ENCODE assay signal across 36 cellular contexts in genomic region chr12:151579-151978, GRCh38.
"Had no signal": no experiment of that assay in that cellular context is flagged by ENCODE, and none has a peak within 500 bp of the region (broad histone marks: within the 10 kb centered on the region; RNA-seq: fewer than 3 reads in every experiment).

No MANE protein-coding gene starts in this region.

- H3K27me3 ChIP-seq: adrenal gland, body of pancreas, breast epithelium had no signal

- ATAC-seq: activated CD4-positive, alpha-beta T cell treated with anti-CD3 and anti-CD28 coated beads for 36 hours; activated CD4-positive, CD25-positive, alpha-beta regulatory T cell treated with anti-CD3 and anti-CD28 coated beads, Interleukin-2, amount 50 U/mL, for 24 hours; activated CD8-positive, alpha-beta memory T cell treated with anti-CD3 and anti-CD28 coated beads, Interleukin-2, amount 10 ng/mL, durations not matched to agents 7 days and 5 days; activated CD8-positive, alpha-beta T cell treated with anti-CD3 and anti-CD28 coated beads, Interleukin-2, amount 10 ng/mL, durations not matched to agents 7 days and 5 days; body of pancreas; T-cell had no signal

- H3K27ac Mint-ChIP-seq: activated CD4-positive, alpha-beta memory T cell treated with anti-CD3 and anti-CD28 coated beads, Interleukin-2, amount 10 ng/mL, durations not matched to agents 7 days and 5 days; activated CD4-positive, alpha-beta T cell treated with anti-CD3 and anti-CD28 coated beads for 36 hours; activated CD4-positive, alpha-beta T cell treated with anti-CD3 and anti-CD28 coated beads, Interleukin-2, amount 10 ng/mL, durations not matched to agents 7 days and 5 days; activated CD8-positive, alpha-beta memory T cell treated with anti-CD3 and anti-CD28 coated beads, Interleukin-2, amount 10 ng/mL, durations not matched to agents 7 days and 5 days; activated CD8-positive, alpha-beta T cell treated with anti-CD3 and anti-CD28 coated beads, Interleukin-2, amount 10 ng/mL, durations not matched to agents 7 days and 5 days; activated naive CD4-positive, alpha-beta T cell treated with anti-CD3 and anti-CD28 coated beads, Interleukin-2, amount 10 ng/mL, durations not matched to agents 7 days and 5 days; activated naive CD4-positive, alpha-beta T cell treated with anti-CD3 and anti-CD28 coated beads, Interleukin-2, amount 50 U/mL, for 24 hours; activated naive CD8-positive, alpha-beta T cell; activated naive CD8-positive, alpha-beta T cell treated with anti-CD3 and anti-CD28 coated beads, Interleukin-2, amount 10 ng/mL, durations not matched to agents 7 days and 5 days; activated T-cell treated with anti-CD3 and anti-CD28 coated beads, Interleukin-2, amount 50 U/mL, for 24 hours; activated T-helper 2 cell treated with anti-CD3 and anti-CD28 coated beads, Interferon-gamma antibody, Interleukin-2, Interleukin-4, amounts not matched to agents 10 μg/mL and 5 μg/mL and 100 μg/mL, durations not matched to agents 14 hours and 24 hours and 36 hours; T-cell; T-helper 2 cell treated with Interferon-gamma antibody and Interleukin-4, amounts not matched to agents 5 μg/mL and 100 μg/mL, for 36 hours had no signal

- H3K36me3 ChIP-seq: adrenal gland, brain microvascular endothelial cell, breast epithelium had no signal

- H3K9me3 Mint-ChIP-seq: activated CD4-positive, alpha-beta memory T cell treated with anti-CD3 and anti-CD28 coated beads, Interleukin-2, amount 10 ng/mL, durations not matched to agents 7 days and 5 days; activated CD4-positive, alpha-beta T cell treated with anti-CD3 and anti-CD28 coated beads, Interleukin-2, amount 10 ng/mL, durations not matched to agents 7 days and 5 days; activated naive CD4-positive, alpha-beta T cell treated with anti-CD3 and anti-CD28 coated beads, Interleukin-2, amount 10 ng/mL, durations not matched to agents 7 days and 5 days; activated naive CD4-positive, alpha-beta T cell treated with anti-CD3 and anti-CD28 coated beads, Interleukin-2, amount 50 U/mL, for 24 hours; activated naive CD8-positive, alpha-beta T cell treated with anti-CD3 and anti-CD28 coated beads, Interleukin-2, amount 10 ng/mL, durations not matched to agents 7 days and 5 days; activated T-cell treated with anti-CD3 and anti-CD28 coated beads, Interleukin-2, amount 50 U/mL, for 24 hours; activated T-helper 2 cell treated with anti-CD3 and anti-CD28 coated beads, Interferon-gamma antibody, Interleukin-2, Interleukin-4, amounts not matched to agents 10 μg/mL and 5 μg/mL and 100 μg/mL, durations not matched to agents 14 hours and 24 hours and 36 hours; T-cell; T-helper 2 cell treated with Interferon-gamma antibody and Interleukin-4, amounts not matched to agents 5 μg/mL and 100 μg/mL, for 36 hours had no signal

- H3K4me3 Mint-ChIP-seq: activated CD4-positive, alpha-beta memory T cell treated with anti-CD3 and anti-CD28 coated beads, Interleukin-2, amount 10 ng/mL, durations not matched to agents 7 days and 5 days; activated CD4-positive, alpha-beta T cell treated with anti-CD3 and anti-CD28 coated beads for 36 hours; activated CD4-positive, alpha-beta T cell treated with anti-CD3 and anti-CD28 coated beads, Interleukin-2, amount 10 ng/mL, durations not matched to agents 7 days and 5 days; activated CD8-positive, alpha-beta memory T cell treated with anti-CD3 and anti-CD28 coated beads, Interleukin-2, amount 10 ng/mL, durations not matched to agents 7 days and 5 days; activated CD8-positive, alpha-beta T cell treated with anti-CD3 and anti-CD28 coated beads, Interleukin-2, amount 10 ng/mL, durations not matched to agents 7 days and 5 days; activated naive CD4-positive, alpha-beta T cell treated with anti-CD3 and anti-CD28 coated beads, Interleukin-2, amount 10 ng/mL, durations not matched to agents 7 days and 5 days; activated naive CD4-positive, alpha-beta T cell treated with anti-CD3 and anti-CD28 coated beads, Interleukin-2, amount 50 U/mL, for 24 hours; activated naive CD8-positive, alpha-beta T cell; activated naive CD8-positive, alpha-beta T cell treated with anti-CD3 and anti-CD28 coated beads, Interleukin-2, amount 10 ng/mL, durations not matched to agents 7 days and 5 days; activated T-cell treated with anti-CD3 and anti-CD28 coated beads, Interleukin-2, amount 50 U/mL, for 24 hours; T-cell; T-helper 2 cell treated with Interferon-gamma antibody and Interleukin-4, amounts not matched to agents 5 μg/mL and 100 μg/mL, for 36 hours had no signal

- H3K36me3 Mint-ChIP-seq: activated CD8-positive, alpha-beta memory T cell treated with anti-CD3 and anti-CD28 coated beads, Interleukin-2, amount 10 ng/mL, durations not matched to agents 7 days and 5 days; activated naive CD4-positive, alpha-beta T cell treated with anti-CD3 and anti-CD28 coated beads, Interleukin-2, amount 10 ng/mL, durations not matched to agents 7 days and 5 days; activated naive CD4-positive, alpha-beta T cell treated with anti-CD3 and anti-CD28 coated beads, Interleukin-2, amount 50 U/mL, for 24 hours; activated naive CD8-positive, alpha-beta T cell; activated naive CD8-positive, alpha-beta T cell treated with anti-CD3 and anti-CD28 coated beads, Interleukin-2, amount 10 ng/mL, durations not matched to agents 7 days and 5 days; T-cell had no signal

- H3K27ac ChIP-seq: adrenal gland, body of pancreas, brain microvascular endothelial cell, breast epithelium, VCaP had no signal

- DNase-seq: activated CD4-positive, alpha-beta memory T cell treated with anti-CD3 and anti-CD28 coated beads, Interleukin-2, amount 10 ng/mL, durations not matched to agents 7 days and 5 days; activated CD4-positive, alpha-beta T cell treated with anti-CD3 and anti-CD28 coated beads for 1 hour; activated CD4-positive, alpha-beta T cell treated with anti-CD3 and anti-CD28 coated beads for 36 hours; activated CD4-positive, alpha-beta T cell treated with anti-CD3 and anti-CD28 coated beads for 48 hours; activated CD4-positive, alpha-beta T cell treated with anti-CD3 and anti-CD28 coated beads, Interleukin-2, amount 10 ng/mL, durations not matched to agents 7 days and 5 days; activated CD4-positive, alpha-beta T cell treated with anti-CD3 and anti-CD28 coated beads, Interleukin-2, amount 50 U/mL, for 48 hours; activated CD4-positive, CD25-positive, alpha-beta regulatory T cell; activated CD8-positive, alpha-beta memory T cell treated with anti-CD3 and anti-CD28 coated beads for 24 hours; activated CD8-positive, alpha-beta memory T cell treated with anti-CD3 and anti-CD28 coated beads, Interleukin-2, amount 10 ng/mL, durations not matched to agents 7 days and 5 days; activated CD8-positive, alpha-beta memory T cell treated with anti-CD3 and anti-CD28 coated beads, Interleukin-2, amount 50 U/mL, for 48 hours; activated CD8-positive, alpha-beta T cell treated with anti-CD3 and anti-CD28 coated beads, Interleukin-2, amount 10 ng/mL, durations not matched to agents 7 days and 5 days; activated effector memory CD4-positive, alpha-beta T cell treated with Interleukin-2 at 50 U/mL for 16 hours; activated gamma-delta T cell; activated naive CD4-positive, alpha-beta T cell treated with anti-CD3 and anti-CD28 coated beads, Interleukin-2, amount 10 ng/mL, durations not matched to agents 7 days and 5 days; activated naive CD4-positive, alpha-beta T cell treated with Interleukin-2 at 50 U/mL for 16 hours; activated naive CD8-positive, alpha-beta T cell treated with anti-CD3 and anti-CD28 coated beads, Interleukin-2, amount 10 ng/mL, durations not matched to agents 7 days and 5 days; activated T-cell treated with anti-CD3 and anti-CD28 coated beads, Interleukin-2, amount 50 U/mL, for 24 hours; activated T-cell treated with anti-CD3 and anti-CD28 coated beads, Interleukin-2, amount 50 U/mL, for 48 hours; adrenal gland; amniotic stem cell; aorta; body of pancreas; brain microvascular endothelial cell; central memory CD4-positive, alpha-beta T cell; T-cell; T-helper 2 cell; T-helper 9 cell had no signal

- H3K9me3 ChIP-seq: adrenal gland, body of pancreas, breast epithelium had no signal

- H3K4me3 ChIP-seq: adrenal gland, body of pancreas, breast epithelium had no signal

- H3K27me3 Mint-ChIP-seq: activated CD4-positive, alpha-beta T cell treated with anti-CD3 and anti-CD28 coated beads for 36 hours; activated CD8-positive, alpha-beta memory T cell treated with anti-CD3 and anti-CD28 coated beads, Interleukin-2, amount 10 ng/mL, durations not matched to agents 7 days and 5 days; activated naive CD4-positive, alpha-beta T cell treated with anti-CD3 and anti-CD28 coated beads, Interleukin-2, amount 50 U/mL, for 24 hours; activated naive CD8-positive, alpha-beta T cell treated with anti-CD3 and anti-CD28 coated beads, Interleukin-2, amount 10 ng/mL, durations not matched to agents 7 days and 5 days had no signal

- H3K4me1 ChIP-seq: adrenal gland, body of pancreas, breast epithelium had no signal

- H3K4me1 Mint-ChIP-seq: activated CD4-positive, alpha-beta memory T cell treated with anti-CD3 and anti-CD28 coated beads, Interleukin-2, amount 10 ng/mL, durations not matched to agents 7 days and 5 days; activated CD4-positive, alpha-beta T cell treated with anti-CD3 and anti-CD28 coated beads for 36 hours; activated CD4-positive, alpha-beta T cell treated with anti-CD3 and anti-CD28 coated beads, Interleukin-2, amount 10 ng/mL, durations not matched to agents 7 days and 5 days; activated CD8-positive, alpha-beta memory T cell treated with anti-CD3 and anti-CD28 coated beads, Interleukin-2, amount 10 ng/mL, durations not matched to agents 7 days and 5 days had no signal

- FAIRE-seq: astrocyte, TTC549 had no signal
